10 cellular contexts compared by ENCODE assay signal in genomic region chr19:46977548-46977947, GRCh38. TPM values are rescaled to one million over a fixed set of nuclear protein-coding genes. Genes with fewer than 3 reads are reported as not detected.
A peak's percentile ranks its signal among the peaks of the same experiment; 100 is the strongest.
DNase-seq lines count a peak whose midpoint lies in the region; ATAC-seq, FAIRE-seq and TF ChIP-seq lines count a peak whose summit lies in the region.
"Had no signal": no experiment of that assay in that cellular context is flagged by ENCODE, and none has a peak within 500 bp of the region (broad histone marks: within the 10 kb centered on the region; RNA-seq: fewer than 3 reads in every experiment).

No MANE protein-coding gene starts in this region.

- intact Hi-C loops in HepG2 (cut with micrococcal nuclease; ENCODE audit: unreplicated experiment): no loop called here

- TF ChIP-seq CTCF in astrocyte (IDR thresholded peaks at IDR 0.05; ENCODE audit: insufficient read depth, low read depth, low read length) (no peak), HepG2 (CRISPR knock-in tag; IDR thresholded peaks at IDR 0.05) (no peak)

- FAIRE-seq in astrocyte (lab: Jason Lieb, UNC) (no peak), HepG2 (lab: Jason Lieb, UNC) (no peak)

- no peak overlapping the region for H3K4me3 Mint-ChIP-seq in astrocyte (ENCODE audit: unreplicated experiment)
- H3K4me3 Mint-ChIP-seq: T-cell had no signal

- H3K27ac ChIP-seq in astrocyte (ENCODE audit: low read depth, low read length) (peak overlapping the region; percentile 90), HepG2 (ENCODE audit: extremely low read length, insufficient read depth, low read length) (no peak overlapping the region), skin epidermis (peak overlapping the region in 14 of 21 experiments; percentile 13 to 88 (median 64))

- peaks cover 4% of the 10 kb centered on the region for H3K36me3 Mint-ChIP-seq in astrocyte (ENCODE audit: low read depth, unreplicated experiment)

- TF ChIP-seq RAD21 in HepG2 (CRISPR knock-in tag; IDR thresholded peaks at IDR 0.05): no peak

- peaks cover 38% of the 10 kb centered on the region for H3K4me1 ChIP-seq in astrocyte (ENCODE audit: insufficient read depth, low read length)
- peaks cover 45% of the 10 kb centered on the region for H3K4me1 ChIP-seq in HepG2 (ENCODE audit: insufficient read depth, low read length)

- WGBS in HepG2 (ENCODE audit: low lambda C conversion rate): 95% methylated on average over 6 of the region's 7 CpGs

- BruUV-seq in HepG2 (replicated peaks; lab: Mats Ljungman, UMichigan): no TSS peak

- peak overlapping the region; percentile 69 for H3K9ac ChIP-seq in astrocyte (ENCODE audit: low read length)
- H3K9ac ChIP-seq in HepG2 (ENCODE audit: insufficient read depth, low read depth, low read length): no peak overlapping the region

- H3K27me3 ChIP-seq in astrocyte (ENCODE audit: insufficient read depth, low read length) (no peaks in the 10 kb centered on the region), HepG2 (ENCODE audit: control insufficient read depth in 1 of 2, insufficient read depth in 2 of 2, low read length in 2 of 2) (no peaks in the 10 kb centered on the region)

- peak; percentile 24 for DNase-seq in GM03348 (ENCODE audit: low spot score)
- no peak for DNase-seq in astrocyte (ENCODE audit: low read depth)
- no peak for DNase-seq in HepG2 (ENCODE audit: low spot score)
- no peak for DNase-seq in stimulated activated CD4-positive, alpha-beta T cell treated with anti-CD3 and anti-CD28 coated beads, Interleukin-2, amount 100 ng/mL, for 48 hours
- DNase-seq in left lobe of liver (ENCODE audit: low spot score): no peak
- DNase-seq in NCI-H446 (lab: John Stamatoyannopoulos, UW): no peak
- DNase-seq: activated CD8-positive, alpha-beta memory T cell treated with anti-CD3 and anti-CD28 coated beads for 24 hours; T-cell had no signal

- in situ Hi-C loops in HepG2 (cut with HindIII; ENCODE audit: extremely low pct_ligation_motif_present, low pct_unique_long_range_greater_than_20kb): no loop called here

- POLR2A ChIA-PET in HepG2 (lab: Yijun Ruan, JAX): no interaction called here

- ATAC-seq in HepG2 (no peak), HG02981 (IDR thresholded peaks at IDR 0.05; ENCODE audit: unreplicated experiment) (no peak), left lobe of liver (no peak)
- ATAC-seq: T-cell had no signal

- no peak for TF ChIP-seq POLR2A in HepG2 (IDR thresholded peaks at IDR 0.05; ENCODE audit: insufficient read depth in 1 of 2, low read depth in 2 of 2, low read length in 2 of 2)

- peak overlapping the region; percentile 89 for H3K27ac Mint-ChIP-seq in astrocyte (ENCODE audit: unreplicated experiment)

- no peak overlapping the region for H3K4me3 ChIP-seq in astrocyte (ENCODE audit: insufficient read depth, low read depth, low read length)
- no peak overlapping the region for H3K4me3 ChIP-seq in HepG2 (replicated peaks in 1 of 3; ENCODE audit: insufficient read depth in 1 of 3, low read depth in 2 of 3, low read length in 3 of 3)
- H3K4me3 ChIP-seq in skin epidermis: no peak overlapping the region

- H3K27me3 Mint-ChIP-seq in astrocyte (ENCODE audit: low read depth, unreplicated experiment): no peaks in the 10 kb centered on the region
- H3K27me3 Mint-ChIP-seq: T-cell had no signal

- no peaks in the 10 kb centered on the region for H3K36me3 ChIP-seq in astrocyte (ENCODE audit: insufficient read depth, low read length)
- peaks cover 11 to 28% of the 10 kb centered on the region in 2 experiments; a peak in 4 of 5 replicates for H3K36me3 ChIP-seq in HepG2 (replicated peaks in 1 of 2; ENCODE audit: control insufficient read depth in 1 of 2, insufficient read depth in 2 of 2, low read length in 2 of 2)

- no peak for TF ChIP-seq EP300 in HepG2 (IDR thresholded peaks at IDR 0.05; ENCODE audit: low read depth in 2 of 2, low read length in 2 of 2)
- TF ChIP-seq EP300 in HepG2 (CRISPR knock-in tag; IDR thresholded peaks at IDR 0.05; ENCODE audit: borderline replicate concordance): no peak

- H3K4me2 ChIP-seq in astrocyte (ENCODE audit: low read length) (peak overlapping the region; percentile 72), HepG2 (ENCODE audit: low read depth, low read length) (no peak overlapping the region)

- H3K4me1 Mint-ChIP-seq in astrocyte (ENCODE audit: low read depth, unreplicated experiment): peaks cover 38% of the 10 kb centered on the region

- H4K20me1 ChIP-seq in astrocyte (ENCODE audit: insufficient read depth, low read length) (peaks cover 4% of the 10 kb centered on the region), HepG2 (ENCODE audit: insufficient read depth, low read length) (no peaks in the 10 kb centered on the region)

- H3K9me3 Mint-ChIP-seq in astrocyte (ENCODE audit: unreplicated experiment): no peaks in the 10 kb centered on the region
- H3K9me3 Mint-ChIP-seq: T-cell had no signal

- H2AFZ ChIP-seq in astrocyte (ENCODE audit: low read depth, low read length) (no peak overlapping the region), HepG2 (ENCODE audit: low read length) (no peak overlapping the region)

- no peaks in the 10 kb centered on the region for H3K9me3 ChIP-seq in astrocyte (ENCODE audit: insufficient read depth, low read depth, low read length)
- no peaks in the 10 kb centered on the region for H3K9me3 ChIP-seq in HepG2 (ENCODE audit: low read length)

- CTCF ChIA-PET in HepG2 (lab: Yijun Ruan, JAX; ENCODE audit: low intra/inter-chr PET ratio, low total read pairs): no interaction called here

- H3K79me2 ChIP-seq in astrocyte (ENCODE audit: insufficient read depth, low read length): peaks cover 29% of the 10 kb centered on the region
- peaks cover 17% of the 10 kb centered on the region for H3K79me2 ChIP-seq in HepG2 (ENCODE audit: insufficient read depth, low read length)

TF ChIP-seq in HepG2, 621 proteins besides CTCF, POLR2A, EP300 and RAD21:
- peak; percentile 57 for TF ChIP-seq ZNF629 (CRISPR knock-in tag; conservative IDR thresholded peaks at IDR 0.05)
- no peak for TF ChIP-seq BCL6 (CRISPR knock-in tag; IDR thresholded peaks at IDR 0.05)

RNA-seq across cellular contexts. Expression of gene NPAS1, which starts 42.1 kb away (rescaled TPM):
- 2.5 and 3.6 TPM in 2 replicates for total RNA-seq in astrocyte
- total RNA-seq in HepG2 (2016; rRNA removed; fragmentation: Illumina TruSeq; extraction: Trizol): 0.29 and 0.35 TPM in 2 replicates
- total RNA-seq in HepG2 (2016; cell fraction: cytosol; rRNA removed; fragmentation: Illumina TruSeq; extraction: Trizol; ENCODE audit: low read depth): 0.26 and 0.51 TPM in 2 replicates
- total RNA-seq in HepG2 (2016; cell fraction: insoluble cytoplasmic fraction; rRNA removed; fragmentation: Illumina TruSeq; extraction: Trizol): 0.16 and 0.30 TPM in 2 replicates
- total RNA-seq in HepG2 (2016; cell fraction: membrane; rRNA removed; fragmentation: Illumina TruSeq; extraction: Trizol): 0.59 and 0.76 TPM in 2 replicates
- total RNA-seq in HepG2 (2016; cell fraction: nucleus; rRNA removed; fragmentation: Illumina TruSeq; extraction: Trizol): not detected in 2 replicates
- 2.9 and 3.9 TPM in 2 replicates for polyA plus RNA-seq in HepG2 (2011; rRNA removed)
- 2.3 and 4.0 TPM in 2 replicates for polyA plus RNA-seq in HepG2 (2011; cell fraction: cytosol; rRNA removed)
- 13.1 and 15.5 TPM in 2 replicates for polyA plus RNA-seq in HepG2 (2011; cell fraction: nucleus; rRNA removed)
- 1.2 and 2.2 TPM in 2 replicates for polyA plus RNA-seq in HepG2 (2012)
- 0.76 and 1.1 TPM in 2 replicates for polyA plus RNA-seq in HepG2 (2016; cell fraction: cytosol; fragmentation: Illumina TruSeq; extraction: Trizol; ENCODE audit: low read depth)
- polyA plus RNA-seq in HepG2 (2016; cell fraction: insoluble cytoplasmic fraction; fragmentation: Illumina TruSeq; extraction: Trizol; ENCODE audit: low read depth): 0.19 and 0.53 TPM in 2 replicates
- polyA plus RNA-seq in HepG2 (2016; cell fraction: membrane; fragmentation: Illumina TruSeq; extraction: Trizol; ENCODE audit: low read depth): 0.69 and 1.1 TPM in 2 replicates
- polyA plus RNA-seq in HepG2 (2016; cell fraction: nucleus; fragmentation: Illumina TruSeq; extraction: Trizol; ENCODE audit: insufficient read depth, low read depth): 1.2 TPM in 1 of 2 replicates, not detected in the other
- polyA minus RNA-seq in HepG2 (2011; rRNA and poly(A)+ RNA removed; ENCODE audit: low replicate concordance): 0.70 and 4.4 TPM in 2 replicates
- 1.1 and 2.8 TPM in 2 replicates for polyA minus RNA-seq in HepG2 (2011; cell fraction: cytosol; rRNA and poly(A)+ RNA removed)
- polyA minus RNA-seq in HepG2 (2011; cell fraction: nucleus; rRNA and poly(A)+ RNA removed): 0.99 and 1.8 TPM in 2 replicates
- total RNA-seq in left lobe of liver: 0.08 TPM
